In genomic region chr7:18755793-18756192, GRCh38 we compare ENCODE assay signal across 1 cellular context.
TF ChIP-seq lines count a peak whose summit lies in the region.

No MANE protein-coding gene starts in this region.

TF ChIP-seq in SK-N-SH, 30 proteins besides CTCF, POLR2A, EP300 and RAD21 (continued from another document):
- TF ChIP-seq GATA2 (CRISPR knock-in tag; IDR thresholded peaks at IDR 0.05) = no peak
